Comparison of ENCODE assay signal across 8 cellular contexts in genomic region chr3:128804017-128804816, GRCh38.
A peak's percentile ranks its signal among the peaks of the same experiment; 100 is the strongest.
DNase-seq lines count a peak whose midpoint lies in the region; ATAC-seq and TF ChIP-seq lines count a peak whose summit lies in the region.

No MANE protein-coding gene starts in this region.

- H3K9ac ChIP-seq in endodermal cell (ENCODE audit: extremely low read depth, low read length, poor library complexity, severe bottlenecking): no peak overlapping the region

- H3K27me3 Mint-ChIP-seq in CD4-positive, alpha-beta T cell: no peaks in the 10 kb centered on the region
- H3K27me3 Mint-ChIP-seq in activated B cell treated with CpG ODN at 0.5 μM for 24 hours: no peaks in the 10 kb centered on the region
- no peaks in the 10 kb centered on the region for H3K27me3 Mint-ChIP-seq in endodermal cell (ENCODE audit: insufficient read depth)

- no peak for TF ChIP-seq CTCF in CD4-positive, alpha-beta T cell (IDR thresholded peaks at IDR 0.05)
- TF ChIP-seq CTCF in activated B cell treated with CpG ODN at 0.5 μM for 24 hours (IDR thresholded peaks at IDR 0.05) (no peak), endodermal cell (conservative IDR thresholded peaks at IDR 0.05) (no peak)

- peaks cover 80% of the 10 kb centered on the region for H3K36me3 ChIP-seq in endodermal cell (ENCODE audit: control insufficient read depth, insufficient read depth, low read length)

- CTCF ChIA-PET in CD4-positive, alpha-beta T cell (lab: Charles Lee): interaction anchor here (1.0 to 2.6 kb wide), 5 partner anchors 9 to 186 kb away, joined by 3 to 28 read pairs (median 9); no protein-coding TSS in a partner anchor
- CTCF ChIA-PET in activated B cell treated with CpG ODN at 0.5 μM for 24 hours (lab: Charles Lee): interaction anchor here (1.7 to 2.4 kb wide), 2 partner anchors 9 to 123 kb away, joined by 8 to 12 read pairs; no protein-coding TSS in a partner anchor

- H3K27ac Mint-ChIP-seq in CD4-positive, alpha-beta T cell: peak overlapping the region; percentile 96
- H3K27ac Mint-ChIP-seq in activated B cell treated with CpG ODN at 0.5 μM for 24 hours (peak overlapping the region; percentile 83), endodermal cell (peak overlapping the region; percentile 53)

- peak; percentile 92 for ATAC-seq in CD4-positive, alpha-beta T cell (ENCODE audit: poor library complexity)
- ATAC-seq in GM19468 (IDR thresholded peaks at IDR 0.05; ENCODE audit: extremely low read depth, unreplicated experiment): peak; percentile 91
- peak; percentile 76 for ATAC-seq in HG03558 (IDR thresholded peaks at IDR 0.05; ENCODE audit: extremely low read depth, unreplicated experiment)
- peak; percentile 94 for ATAC-seq in activated B cell treated with CpG ODN at 0.5 μM for 24 hours (ENCODE audit: low read depth)

- peaks cover 81% of the 10 kb centered on the region for H3K4me1 Mint-ChIP-seq in CD4-positive, alpha-beta T cell (ENCODE audit: low read depth)
- H3K4me1 Mint-ChIP-seq in activated B cell treated with CpG ODN at 0.5 μM for 24 hours (peaks cover 54% of the 10 kb centered on the region), endodermal cell (peaks cover 42% of the 10 kb centered on the region)

- H3K36me3 Mint-ChIP-seq in CD4-positive, alpha-beta T cell (ENCODE audit: low read depth): peaks cover 67% of the 10 kb centered on the region
- H3K36me3 Mint-ChIP-seq in activated B cell treated with CpG ODN at 0.5 μM for 24 hours (ENCODE audit: low read depth) (peaks cover 75% of the 10 kb centered on the region), endodermal cell (ENCODE audit: low read depth) (peaks cover 62% of the 10 kb centered on the region)

- WGBS in endodermal cell (ENCODE audit: insufficient coverage in 1 of 2, insufficient read length in 1 of 2), 2 experiments: 82 to 86% methylated on average over 4 to 5 of the region's 5 CpGs

- intact Hi-C loops in CD4-positive, alpha-beta T cell (cut with DNase I, micrococcal nuclease): loop anchor here in 1 of 2 experiments (1.0 kb wide), 1 partner anchor 123 kb away; no protein-coding TSS in a partner anchor
- intact Hi-C loops in activated B cell treated with CpG ODN at 0.5 μM for 24 hours (cut with micrococcal nuclease): loop anchor here (1.0 to 2.0 kb wide), 6 partner anchors 15 to 187 kb away; partner anchors contain the start of genes ACAD9 and RAB7A

- H3K27ac ChIP-seq in CD4-positive, alpha-beta T cell (ENCODE audit: low read depth, low read length): peak overlapping the region; percentile 86
- no peak overlapping the region for H3K27ac ChIP-seq in endodermal cell (ENCODE audit: low read depth, low read length)

- peak overlapping the region; percentile 75 for H3K4me3 Mint-ChIP-seq in CD4-positive, alpha-beta T cell
- peak overlapping the region; percentile 55 for H3K4me3 Mint-ChIP-seq in activated B cell treated with CpG ODN at 0.5 μM for 24 hours
- no peak overlapping the region for H3K4me3 Mint-ChIP-seq in endodermal cell

- no peaks in the 10 kb centered on the region for H3K9me3 Mint-ChIP-seq in CD4-positive, alpha-beta T cell
- H3K9me3 Mint-ChIP-seq in activated B cell treated with CpG ODN at 0.5 μM for 24 hours (no peaks in the 10 kb centered on the region), endodermal cell (no peaks in the 10 kb centered on the region)

- peak in 7 of 10 experiments; percentile 26 to 50 (median 39) for DNase-seq in CD4-positive, alpha-beta T cell
- DNase-seq in activated B cell treated with CpG ODN at 0.5 μM for 24 hours: no peak
- DNase-seq in endodermal cell: no peak
- peak; percentile 49 for DNase-seq in pons (ENCODE audit: low spot score)
- DNase-seq in DMS153 (lab: John Stamatoyannopoulos, UW): no peak
- no peak for DNase-seq in DMS79 (lab: John Stamatoyannopoulos, UW)

- no peaks in the 10 kb centered on the region for H3K9me3 ChIP-seq in CD4-positive, alpha-beta T cell (ENCODE audit: control insufficient read depth, low read length)
- H3K9me3 ChIP-seq in endodermal cell (ENCODE audit: control insufficient read depth, low read length): no peaks in the 10 kb centered on the region

- no peaks in the 10 kb centered on the region for H3K27me3 ChIP-seq in CD4-positive, alpha-beta T cell (ENCODE audit: control insufficient read depth, insufficient read depth, low read length)
- no peaks in the 10 kb centered on the region for H3K27me3 ChIP-seq in endodermal cell (ENCODE audit: control insufficient read depth, insufficient read depth, low read length, poor library complexity, severe bottlenecking)

- peaks cover 23% of the 10 kb centered on the region for H3K4me1 ChIP-seq in endodermal cell (ENCODE audit: control insufficient read depth, insufficient read depth, low read length)

- H3K4me3 ChIP-seq in endodermal cell (ENCODE audit: low read length): no peak overlapping the region

- POLR2A ChIA-PET in CD4-positive, alpha-beta T cell (lab: Charles Lee): interaction anchor here (0.6 to 3.7 kb wide), 22 partner anchors 9 to 512 kb away, joined by 3 to 56 read pairs (median 6); partner anchors contain the start of genes ACAD9, RAB43, RAB7A and RPN1
- POLR2A ChIA-PET in activated B cell treated with CpG ODN at 0.5 μM for 24 hours (lab: Charles Lee): interaction anchor here (0.6 to 1.7 kb wide), 6 partner anchors 15 to 1235 kb away, joined by 3 to 19 read pairs (median 6); partner anchors contain the start of genes ACAD9 and RPN1

Comparison
In these comparisons a context has a peak if more than half of its experiments do, and no peak if none do; other contexts are left out.
1. DNase-seq: peak in CD4-positive, alpha-beta T cell (7 of 10) and pons (single experiment); none in activated B cell treated with CpG ODN at 0.5 μM for 24 hours (single experiment), endodermal cell (single experiment), DMS153 (single experiment) and DMS79 (single experiment).
2. Peak in every context shown above with its lines, with median percentiles within 50 percentile points of each other: ATAC-seq and H3K27ac Mint-ChIP-seq.